2 cellular contexts compared by ENCODE assay signal in genomic region chr3:149217347-149217746, GRCh38.
TF ChIP-seq lines count a peak whose summit lies in the region.

No MANE protein-coding gene starts in this region.

TF ChIP-seq in HCT116, 20 proteins besides CTCF, POLR2A, EP300 and RAD21:
- TF ChIP-seq SRF (IDR thresholded peaks at IDR 0.05; ENCODE audit: low read depth) = no peak
- TF ChIP-seq EGR1 (IDR thresholded peaks at IDR 0.05; ENCODE audit: low read depth) = no peak
- TF ChIP-seq EZH2 (IDR thresholded peaks at IDR 0.05) = no peak
- no peak for TF ChIP-seq JUND (IDR thresholded peaks at IDR 0.05)
- no peak for TF ChIP-seq TCF7L2 (IDR thresholded peaks at IDR 0.05; ENCODE audit: borderline replicate concordance, extremely low read depth, insufficient read depth, insufficient read length)
- no peak for TF ChIP-seq POLR2AphosphoS5 (IDR thresholded peaks at IDR 0.05; ENCODE audit: low read depth, low read length)
- TF ChIP-seq YY1 (IDR thresholded peaks at IDR 0.05; ENCODE audit: extremely low read depth, insufficient replicate concordance, low read depth, low read length) = no peak
- TF ChIP-seq, protein P1, sequence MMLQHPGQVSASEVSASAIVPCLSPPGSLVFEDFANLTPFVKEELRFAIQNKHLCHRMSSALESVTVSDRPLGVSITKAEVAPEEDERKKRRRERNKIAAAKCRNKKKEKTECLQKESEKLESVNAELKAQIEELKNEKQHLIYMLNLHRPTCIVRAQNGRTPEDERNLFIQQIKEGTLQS (IDR thresholded peaks at IDR 0.05) = no peak
- no peak for TF ChIP-seq SP1 (IDR thresholded peaks at IDR 0.05; ENCODE audit: low read depth)
- TF ChIP-seq, protein P2, sequence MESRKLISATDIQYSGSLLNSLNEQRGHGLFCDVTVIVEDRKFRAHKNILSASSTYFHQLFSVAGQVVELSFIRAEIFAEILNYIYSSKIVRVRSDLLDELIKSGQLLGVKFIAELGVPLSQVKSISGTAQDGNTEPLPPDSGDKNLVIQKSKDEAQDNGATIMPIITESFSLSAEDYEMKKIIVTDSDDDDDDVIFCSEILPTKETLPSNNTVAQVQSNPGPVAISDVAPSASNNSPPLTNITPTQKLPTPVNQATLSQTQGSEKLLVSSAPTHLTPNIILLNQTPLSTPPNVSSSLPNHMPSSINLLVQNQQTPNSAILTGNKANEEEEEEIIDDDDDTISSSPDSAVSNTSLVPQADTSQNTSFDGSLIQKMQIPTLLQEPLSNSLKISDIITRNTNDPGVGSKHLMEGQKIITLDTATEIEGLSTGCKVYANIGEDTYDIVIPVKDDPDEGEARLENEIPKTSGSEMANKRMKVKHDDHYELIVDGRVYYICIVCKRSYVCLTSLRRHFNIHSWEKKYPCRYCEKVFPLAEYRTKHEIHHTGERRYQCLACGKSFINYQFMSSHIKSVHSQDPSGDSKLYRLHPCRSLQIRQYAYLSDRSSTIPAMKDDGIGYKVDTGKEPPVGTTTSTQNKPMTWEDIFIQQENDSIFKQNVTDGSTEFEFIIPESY (IDR thresholded peaks at IDR 0.05; ENCODE audit: extremely low read depth, insufficient replicate concordance, low read length) = no peak
- no peak for TF ChIP-seq ZNF274 (IDR thresholded peaks at IDR 0.05; ENCODE audit: low read depth, low read length)
- TF ChIP-seq REST (IDR thresholded peaks at IDR 0.05; ENCODE audit: low read depth) = no peak
- no peak for TF ChIP-seq ZFX (IDR thresholded peaks at IDR 0.05)
- TF ChIP-seq, protein P3, sequence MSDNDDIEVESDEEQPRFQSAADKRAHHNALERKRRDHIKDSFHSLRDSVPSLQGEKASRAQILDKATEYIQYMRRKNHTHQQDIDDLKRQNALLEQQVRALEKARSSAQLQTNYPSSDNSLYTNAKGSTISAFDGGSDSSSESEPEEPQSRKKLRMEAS (IDR thresholded peaks at IDR 0.05) = no peak
- no peak for TF ChIP-seq CBX3 (IDR thresholded peaks at IDR 0.05; ENCODE audit: low read depth)

TF ChIP-seq in H1, 55 proteins besides CTCF, POLR2A, EP300 and RAD21:
- TF ChIP-seq EZH2 (IDR thresholded peaks at IDR 0.05; ENCODE audit: low read depth, low read length, severe bottlenecking) (no peak), CHD1 (IDR thresholded peaks at IDR 0.05; ENCODE audit: low read depth, low read length) (no peak), SP2 (IDR thresholded peaks at IDR 0.05; ENCODE audit: low read length) (no peak), USF2 (IDR thresholded peaks at IDR 0.05; ENCODE audit: low read length) (no peak), FOSL1 (IDR thresholded peaks at IDR 0.05; ENCODE audit: insufficient read depth, low read depth, low read length) (no peak), CBX5 (IDR thresholded peaks at IDR 0.05; ENCODE audit: low read depth, low read length) (no peak), RNF2 (IDR thresholded peaks at IDR 0.05; ENCODE audit: borderline replicate concordance, low read depth, low read length, missing control alignments, poor library complexity, severe bottlenecking) (no peak), PHF8 (conservative IDR thresholded peaks at IDR 0.05; ENCODE audit: low read depth, low read length) (no peak), TCF12 (IDR thresholded peaks at IDR 0.05; ENCODE audit: low read depth, low read length) (no peak), ZNF274 (IDR thresholded peaks at IDR 0.05; ENCODE audit: borderline replicate concordance, extremely low read depth, low read length) (no peak), NRF1 (IDR thresholded peaks at IDR 0.05; ENCODE audit: low read depth, low read length) (no peak), EGR1 (IDR thresholded peaks at IDR 0.05; ENCODE audit: borderline replicate concordance, low read depth, low read length) (no peak), CHD2 (IDR thresholded peaks at IDR 0.05; ENCODE audit: low read length) (no peak), POLR2AphosphoS5 (IDR thresholded peaks at IDR 0.05; ENCODE audit: low read depth, low read length) (no peak), BCL11A (IDR thresholded peaks at IDR 0.05; ENCODE audit: low read depth in 2 of 2, low read length in 2 of 2) (no peak), KDM5A (IDR thresholded peaks at IDR 0.05; ENCODE audit: low read length) (no peak), SIRT6 (IDR thresholded peaks at IDR 0.05; ENCODE audit: low read length) (no peak), SUZ12 (IDR thresholded peaks at IDR 0.05; ENCODE audit: low read length) (no peak), TEAD4 (IDR thresholded peaks at IDR 0.05; ENCODE audit: low read depth, low read length) (no peak)
- TF ChIP-seq, protein P3 (IDR thresholded peaks at IDR 0.05) = no peak
